Comparison of ENCODE assay signal across 13 cellular contexts in genomic region chr17:20234266-20234665, GRCh38.
DNase-seq lines count a peak whose midpoint lies in the region; ATAC-seq and TF ChIP-seq lines count a peak whose summit lies in the region.
"Had no signal": no experiment of that assay in that cellular context is flagged by ENCODE, and none has a peak within 500 bp of the region (broad histone marks: within the 10 kb centered on the region; RNA-seq: fewer than 3 reads in every experiment).

No MANE protein-coding gene starts in this region.

- peak; percentile 33 to 34 for DNase-seq in activated CD4-positive, alpha-beta T cell treated with anti-CD3 and anti-CD28 coated beads for 24 hours (ENCODE audit: low read depth in 2 of 2)
- peak; percentile 81 for DNase-seq in activated naive CD4-positive, alpha-beta T cell treated with anti-CD3 and anti-CD28 coated beads, Interleukin-2, amount 10 ng/mL, durations not matched to agents 7 days and 5 days
- DNase-seq in stimulated activated CD4-positive, alpha-beta T cell treated with anti-CD3 and anti-CD28 coated beads, Interleukin-4, amount 100 ng/mL, for 4 hours, result peak; percentile 27 to 36
- DNase-seq in endodermal cell (no peak), G401 (ENCODE audit: low spot score) (no peak), NCI-H1694 treated with DMSO at 0.1 percent for 48 hours (lab: John Stamatoyannopoulos, UW) (no peak)
- DNase-seq: amniotic stem cell, GF-D8, retina had no signal

- H3K27me3 Mint-ChIP-seq in activated naive CD4-positive, alpha-beta T cell treated with anti-CD3 and anti-CD28 coated beads, Interleukin-2, amount 10 ng/mL, durations not matched to agents 7 days and 5 days, result no peaks in the 10 kb centered on the region
- no peaks in the 10 kb centered on the region for H3K27me3 Mint-ChIP-seq in endodermal cell (ENCODE audit: insufficient read depth)

- no peak overlapping the region for H3K27ac ChIP-seq in endodermal cell (ENCODE audit: low read depth, low read length)

- H3K4me1 ChIP-seq in endodermal cell (ENCODE audit: control insufficient read depth, insufficient read depth, low read length), result no peaks in the 10 kb centered on the region

- H3K4me3 ChIP-seq in endodermal cell (ENCODE audit: low read length), result no peak overlapping the region

- H3K36me3 Mint-ChIP-seq in activated naive CD4-positive, alpha-beta T cell treated with anti-CD3 and anti-CD28 coated beads, Interleukin-2, amount 10 ng/mL, durations not matched to agents 7 days and 5 days, result peaks cover 12% of the 10 kb centered on the region
- H3K36me3 Mint-ChIP-seq in endodermal cell (ENCODE audit: low read depth), result peaks cover 26% of the 10 kb centered on the region

- H3K9ac ChIP-seq in endodermal cell (ENCODE audit: extremely low read depth, low read length, poor library complexity, severe bottlenecking), result no peak overlapping the region

- CTCF ChIA-PET in activated naive CD4-positive, alpha-beta T cell treated with anti-CD3 and anti-CD28 coated beads, Interleukin-2, amount 10 ng/mL, durations not matched to agents 7 days and 5 days (lab: Charles Lee), result interaction anchor here (1.2 to 1.8 kb wide), 4 partner anchors 11 to 50 kb away, joined by 3 to 5 read pairs (median 4); no protein-coding TSS in a partner anchor

- peak overlapping the region; percentile 27 for H3K4me3 Mint-ChIP-seq in activated naive CD4-positive, alpha-beta T cell treated with anti-CD3 and anti-CD28 coated beads, Interleukin-2, amount 10 ng/mL, durations not matched to agents 7 days and 5 days
- H3K4me3 Mint-ChIP-seq in endodermal cell, result no peak overlapping the region
- H3K4me3 Mint-ChIP-seq: mesothelial cell of epicardium had no signal

- TF ChIP-seq CTCF in GM12873 (IDR thresholded peaks at IDR 0.05; ENCODE audit: insufficient read depth, low read depth, low read length, missing control alignments), result peak; percentile 41
- no peak for TF ChIP-seq CTCF in endodermal cell (conservative IDR thresholded peaks at IDR 0.05)

- peak overlapping the region; percentile 92 for H3K27ac Mint-ChIP-seq in activated naive CD4-positive, alpha-beta T cell treated with anti-CD3 and anti-CD28 coated beads, Interleukin-2, amount 10 ng/mL, durations not matched to agents 7 days and 5 days
- no peak overlapping the region for H3K27ac Mint-ChIP-seq in endodermal cell
- H3K27ac Mint-ChIP-seq: mesothelial cell of epicardium had no signal

- ATAC-seq in HG02884 (IDR thresholded peaks at IDR 0.05; ENCODE audit: unreplicated experiment), result no peak
- ATAC-seq: SK-N-SH treated with all-trans-retinoic acid at 6 μM for 48 hours had no signal

- H3K36me3 ChIP-seq in endodermal cell (ENCODE audit: control insufficient read depth, insufficient read depth, low read length), result peaks cover 47% of the 10 kb centered on the region

- no peaks in the 10 kb centered on the region for H3K27me3 ChIP-seq in endodermal cell (ENCODE audit: control insufficient read depth, insufficient read depth, low read length, poor library complexity, severe bottlenecking)

- H3K9me3 Mint-ChIP-seq in activated naive CD4-positive, alpha-beta T cell treated with anti-CD3 and anti-CD28 coated beads, Interleukin-2, amount 10 ng/mL, durations not matched to agents 7 days and 5 days, result peaks cover 2% of the 10 kb centered on the region
- H3K9me3 Mint-ChIP-seq in endodermal cell, result no peaks in the 10 kb centered on the region
- H3K9me3 Mint-ChIP-seq: mesothelial cell of epicardium had no signal

- in situ Hi-C loops in G401 (cut with HindIII; ENCODE audit: low sequenced_read_pairs), result no loop called here

- H3K4me1 Mint-ChIP-seq in activated naive CD4-positive, alpha-beta T cell treated with anti-CD3 and anti-CD28 coated beads, Interleukin-2, amount 10 ng/mL, durations not matched to agents 7 days and 5 days, result peaks cover 47% of the 10 kb centered on the region
- no peaks in the 10 kb centered on the region for H3K4me1 Mint-ChIP-seq in endodermal cell
- H3K4me1 Mint-ChIP-seq: mesothelial cell of epicardium had no signal

- H3K9me3 ChIP-seq in endodermal cell (ENCODE audit: control insufficient read depth, low read length), result no peaks in the 10 kb centered on the region

- 93% methylated on average over 3 to 4 of the region's 4 CpGs for WGBS in endodermal cell (ENCODE audit: insufficient coverage in 1 of 2, insufficient read length in 1 of 2), 2 experiments

Comparison
In these comparisons a context has a peak if more than half of its experiments do, and no peak if none do; other contexts are left out.
1. DNase-seq: peak in activated CD4-positive, alpha-beta T cell treated with anti-CD3 and anti-CD28 coated beads for 24 hours (2 of 2), activated naive CD4-positive, alpha-beta T cell treated with anti-CD3 and anti-CD28 coated beads, Interleukin-2, amount 10 ng/mL, durations not matched to agents 7 days and 5 days (single experiment) and stimulated activated CD4-positive, alpha-beta T cell treated with anti-CD3 and anti-CD28 coated beads, Interleukin-4, amount 100 ng/mL, for 4 hours (2 of 2); none in endodermal cell (single experiment), G401 (single experiment) and NCI-H1694 treated with DMSO at 0.1 percent for 48 hours (single experiment).